Comparison of ENCODE assay signal across 8 cellular contexts in genomic region chr19:45569619-45570421, GRCh38. TPM values are rescaled to one million over a fixed set of nuclear protein-coding genes. Genes with fewer than 3 reads are reported as not detected.
DNase-seq lines count a peak whose midpoint lies in the region; ATAC-seq and TF ChIP-seq lines count a peak whose summit lies in the region.

No MANE protein-coding gene starts in this region.

- peak; percentile 54 to 57 for ATAC-seq in activated T-cell treated with anti-CD3 and anti-CD28 coated beads, Interleukin-2, amount 50 U/mL, for 4 hours
- ATAC-seq in HG02852 (IDR thresholded peaks at IDR 0.05; ENCODE audit: unreplicated experiment) (no peak), GM18870 (IDR thresholded peaks at IDR 0.05; ENCODE audit: unreplicated experiment) (no peak)

- H3K9me3 Mint-ChIP-seq in activated T-cell treated with anti-CD3 and anti-CD28 coated beads, Interleukin-2, amount 50 U/mL, for 4 hours = no peaks in the 10 kb centered on the region
- H3K9me3 Mint-ChIP-seq in osteocyte (ENCODE audit: unreplicated experiment) = no peaks in the 10 kb centered on the region

- peaks cover 4% of the 10 kb centered on the region for H3K4me1 Mint-ChIP-seq in activated T-cell treated with anti-CD3 and anti-CD28 coated beads, Interleukin-2, amount 50 U/mL, for 4 hours (ENCODE audit: low read depth)
- peaks cover 14% of the 10 kb centered on the region for H3K4me1 Mint-ChIP-seq in osteocyte (ENCODE audit: unreplicated experiment)

- DNase-seq in NCI-H82 (lab: John Stamatoyannopoulos, UW) (peak; percentile 68), fibroblast of peridontal ligament (ENCODE audit: extremely low read depth) (peak; percentile 31), osteocyte (ENCODE audit: extremely low spot score, unreplicated experiment) (no peak), DMS114 treated with DMSO at 0.1 percent for 48 hours (lab: John Stamatoyannopoulos, UW; ENCODE audit: unreplicated experiment) (no peak)
- peak; percentile 54 for DNase-seq in activated T-cell treated with anti-CD3 and anti-CD28 coated beads, Interleukin-2, amount 50 U/mL, for 4 hours

- H3K27me3 Mint-ChIP-seq in activated T-cell treated with anti-CD3 and anti-CD28 coated beads, Interleukin-2, amount 50 U/mL, for 4 hours (ENCODE audit: low read depth) = no peaks in the 10 kb centered on the region
- H3K27me3 Mint-ChIP-seq in osteocyte (ENCODE audit: unreplicated experiment) = no peaks in the 10 kb centered on the region

- peak overlapping the region; percentile 37 for H3K4me3 Mint-ChIP-seq in activated T-cell treated with anti-CD3 and anti-CD28 coated beads, Interleukin-2, amount 50 U/mL, for 4 hours
- H3K4me3 Mint-ChIP-seq in osteocyte (ENCODE audit: unreplicated experiment) = no peak overlapping the region

- H3K36me3 Mint-ChIP-seq in activated T-cell treated with anti-CD3 and anti-CD28 coated beads, Interleukin-2, amount 50 U/mL, for 4 hours (ENCODE audit: insufficient read depth) = peaks cover 2% of the 10 kb centered on the region
- H3K36me3 Mint-ChIP-seq in osteocyte (ENCODE audit: unreplicated experiment) = no peaks in the 10 kb centered on the region

- TF ChIP-seq CTCF in GM12872 (IDR thresholded peaks at IDR 0.05; ENCODE audit: insufficient read depth, low read depth, low read length) (peak; percentile 91), osteocyte (IDR thresholded peaks at IDR 0.05) (peak; percentile 68)

- H3K27ac Mint-ChIP-seq in osteocyte (ENCODE audit: unreplicated experiment) = peak overlapping the region; percentile 16

RNA-seq across cellular contexts. Expression of gene OPA3, which starts 14.8 kb away (rescaled TPM):
- total RNA-seq in activated T-cell treated with anti-CD3 and anti-CD28 coated beads, Interleukin-2, amount 50 U/mL, for 4 hours = 10 to 100 TPM; 14.1 to 15.5 (median 15.1) TPM
- 16.8 and 18.0 TPM in 2 replicates for total RNA-seq in osteocyte

RNA-seq across cellular contexts. Expression of gene GPR4, which starts 32.2 kb away (rescaled TPM):
- total RNA-seq in activated T-cell treated with anti-CD3 and anti-CD28 coated beads, Interleukin-2, amount 50 U/mL, for 4 hours = under 1 TPM in 1 of 3 donors, not detected in 2; 0.05 TPM
- total RNA-seq in osteocyte = not detected in 2 replicates

Comparison
In these comparisons a context has a peak if more than half of its experiments do, and no peak if none do; other contexts are left out.
1. DNase-seq: peak in NCI-H82 (single experiment), activated T-cell treated with anti-CD3 and anti-CD28 coated beads, Interleukin-2, amount 50 U/mL, for 4 hours (single experiment) and fibroblast of peridontal ligament (single experiment); none in osteocyte (single experiment) and DMS114 treated with DMSO at 0.1 percent for 48 hours (single experiment).
2. ATAC-seq: peak in activated T-cell treated with anti-CD3 and anti-CD28 coated beads, Interleukin-2, amount 50 U/mL, for 4 hours (2 of 2); none in HG02852 (single experiment) and GM18870 (single experiment).